ENCODE assay signal across 9 cellular contexts in genomic region chr2:70070557-70071268, GRCh38. TPM values are rescaled to one million over a fixed set of nuclear protein-coding genes. Genes with fewer than 3 reads are reported as not detected.
A peak's percentile ranks its signal among the peaks of the same experiment; 100 is the strongest.
DNase-seq lines count a peak whose midpoint lies in the region; ATAC-seq and TF ChIP-seq lines count a peak whose summit lies in the region.
"Had no signal": no experiment of that assay in that cellular context is flagged by ENCODE, and none has a peak within 500 bp of the region (broad histone marks: within the 10 kb centered on the region; RNA-seq: fewer than 3 reads in every experiment).

No MANE protein-coding gene starts in this region.

- intact Hi-C loops in left ventricle myocardium superior (cut with micrococcal nuclease), result loop anchor here (5.0 kb wide), 1 partner anchor 158 kb away; no protein-coding TSS in a partner anchor

- TF ChIP-seq CTCF in astrocyte of the spinal cord (IDR thresholded peaks at IDR 0.05; ENCODE audit: low read depth, low read length), result peak; percentile 84

- in situ Hi-C loops in astrocyte of the spinal cord (cut with HindIII; ENCODE audit: low sequenced_read_pairs), result no loop called here

- no peak overlapping the region for H3K4me3 ChIP-seq in astrocyte of the spinal cord (ENCODE audit: low read depth, low read length)
- H3K4me3 ChIP-seq: BLaER1 had no signal

- DNase-seq in NK-92 treated with Interleukin-12 subunit alpha and Interleukin-12 subunit beta, amount 100 ng/mL, for 24 hours (lab: John Stamatoyannopoulos, UW), result peak; percentile 21
- DNase-seq in NK-92 (lab: John Stamatoyannopoulos, UW; ENCODE audit: unreplicated experiment) (no peak), NCI-H146 treated with DMSO at 0.1 percent for 48 hours (lab: John Stamatoyannopoulos, UW; ENCODE audit: unreplicated experiment) (peak; percentile 56), SW480 (ENCODE audit: low spot score) (peak; percentile 91), astrocyte of the spinal cord (ENCODE audit: low read depth, low spot score) (peak; percentile 87), left ventricle myocardium superior (peak; percentile 40), putamen (ENCODE audit: low spot score) (peak; percentile 90)

- ATAC-seq in HG02884 (IDR thresholded peaks at IDR 0.05; ENCODE audit: unreplicated experiment), result peak; percentile 57
- ATAC-seq in left ventricle myocardium superior, result peak; percentile 96

RNA-seq across cellular contexts. Expression of gene PCBP1, which starts 16.6 kb away (rescaled TPM):
- total RNA-seq in left ventricle myocardium superior, result 211 TPM
